ENCODE assay signal across 23 cellular contexts in the genomic region with DNA sequence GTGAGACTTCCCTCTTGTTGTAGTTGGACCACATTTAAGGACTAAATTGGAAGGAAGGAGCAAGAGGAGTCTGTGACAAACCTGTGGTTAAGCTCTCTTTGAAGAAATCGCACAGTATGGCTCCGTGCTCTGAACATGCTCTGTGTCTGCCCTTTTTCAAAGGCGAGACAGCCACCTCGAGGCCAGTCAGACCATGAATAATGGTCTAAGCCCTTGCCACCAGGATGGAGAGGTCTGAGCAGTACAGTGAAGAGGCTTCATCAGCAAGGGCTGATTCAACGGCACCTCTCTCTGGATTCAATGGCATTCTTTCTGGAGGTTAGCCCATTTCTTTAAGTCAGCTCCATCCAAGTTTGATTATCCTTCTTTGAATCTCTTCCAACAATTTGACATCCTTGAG. TPM values are rescaled to one million over a fixed set of nuclear protein-coding genes. Genes with fewer than 3 reads are reported as not detected.
DNase-seq lines count a peak whose midpoint lies in the region; ATAC-seq and TF ChIP-seq lines count a peak whose summit lies in the region.
"Had no signal": no experiment of that assay in that cellular context is flagged by ENCODE, and none has a peak within 500 bp of the region (broad histone marks: within the 10 kb centered on the region; RNA-seq: fewer than 3 reads in every experiment).

No MANE protein-coding gene starts in this region.

- H3K27ac ChIP-seq in DND-41 (ENCODE audit: low read length) (no peak overlapping the region), HCT116 (ENCODE audit: low read depth, low read length) (no peak overlapping the region), SK-N-SH (ENCODE audit: low read depth in 2 of 2, low read length in 1 of 2) (no peak overlapping the region), MM.1S (ENCODE audit: low read length) (no peak overlapping the region)
- H3K27ac ChIP-seq: coronary artery, neutrophil, Peyer's patch, spleen had no signal

- no TSS peak for BruUV-seq in HCT116 (replicated peaks; lab: Mats Ljungman, UMichigan)

- H3K4me2 ChIP-seq in DND-41 (ENCODE audit: insufficient read depth, low read length) (no peak overlapping the region), HCT116 (ENCODE audit: low read length) (no peak overlapping the region), SK-N-SH (no peak overlapping the region), MM.1S (ENCODE audit: low read depth, low read length) (no peak overlapping the region)

- 58% methylated on average over 5 of the region's 5 CpGs for WGBS in SK-N-SH (ENCODE audit: low lambda C conversion rate)

- RAD21 ChIA-PET in HCT116 (lab: Charles Lee; ENCODE audit: low non-redundant PET in 1 of 2, low total read pairs in 2 of 2, uncharacterized antibody in 2 of 2, unreplicated experiment in 2 of 2) = no interaction called here

- no peaks in the 10 kb centered on the region for H3K79me2 ChIP-seq in DND-41 (ENCODE audit: insufficient read depth, low read length)
- no peaks in the 10 kb centered on the region for H3K79me2 ChIP-seq in HCT116 (ENCODE audit: insufficient read depth, low read length)
- no peaks in the 10 kb centered on the region for H3K79me2 ChIP-seq in SK-N-SH (ENCODE audit: insufficient read depth)
- H3K79me2 ChIP-seq in MM.1S (ENCODE audit: low read length) = no peaks in the 10 kb centered on the region

- H3K4me1 ChIP-seq in DND-41 (ENCODE audit: insufficient read depth, low read length) = peaks cover 2% of the 10 kb centered on the region; the same call in 1 of the 2 replicates
- no peaks in the 10 kb centered on the region for H3K4me1 ChIP-seq in HCT116 (ENCODE audit: control insufficient read depth in 1 of 2, insufficient read depth in 2 of 2, low read length in 2 of 2)
- H3K4me1 ChIP-seq in SK-N-SH (ENCODE audit: control insufficient read depth in 1 of 2, insufficient read depth in 2 of 2, low read depth in 1 of 2, low read length in 1 of 2) = peaks cover 12 to 21% of the 10 kb centered on the region in 2 experiments
- H3K4me1 ChIP-seq in MM.1S (ENCODE audit: low read length) = no peaks in the 10 kb centered on the region
- H3K4me1 ChIP-seq: Peyer's patch, spleen had no signal

- DNase-seq in DND-41 (no peak), HCT116 (ENCODE audit: low read depth, low spot score) (no peak), SK-N-SH (no peak), fibroblast of mammary gland (ENCODE audit: low read depth) (peak; percentile 57), activated T-cell treated with anti-CD3 and anti-CD28 coated beads for 4 hours (no peak), MM.1S (no peak), NCI-H187 (lab: John Stamatoyannopoulos, UW) (no peak)
- DNase-seq: activated T-cell treated with anti-CD3 and anti-CD28 coated beads, Interleukin-2, amount 50 U/mL, for 4 hours; CD4-positive, alpha-beta T cell; foreskin fibroblast; H7; NCI-H1930; NCI-H446 treated with DMSO at 0.1 percent for 48 hours; NK-92 treated with Interleukin-12 subunit alpha and Interleukin-12 subunit beta, amount 100 ng/mL, for 24 hours; Peyer's patch; spleen; stimulated activated CD4-positive, alpha-beta T cell treated with anti-CD3 and anti-CD28 coated beads, Interleukin-4, amount 100 ng/mL, for 24 hours; T1000 had no signal

- H4K20me1 ChIP-seq in DND-41 (ENCODE audit: insufficient read depth, low read length) = no peaks in the 10 kb centered on the region
- no peaks in the 10 kb centered on the region for H4K20me1 ChIP-seq in HCT116 (ENCODE audit: insufficient read depth)
- H4K20me1 ChIP-seq in SK-N-SH (ENCODE audit: insufficient read depth) = no peaks in the 10 kb centered on the region
- no peaks in the 10 kb centered on the region for H4K20me1 ChIP-seq in MM.1S (ENCODE audit: insufficient read depth, low read length)

- H3K9me3 ChIP-seq in DND-41 (ENCODE audit: insufficient read depth, low read length, severe bottlenecking) = no peaks in the 10 kb centered on the region
- no peaks in the 10 kb centered on the region for H3K9me3 ChIP-seq in HCT116 (ENCODE audit: control insufficient read depth in 1 of 2, insufficient read depth in 1 of 2, low read depth in 1 of 2, low read length in 2 of 2)
- no peaks in the 10 kb centered on the region for H3K9me3 ChIP-seq in SK-N-SH
- no peaks in the 10 kb centered on the region for H3K9me3 ChIP-seq in MM.1S (replicated peaks; ENCODE audit: insufficient read depth, low read length)
- H3K9me3 ChIP-seq: neutrophil, Peyer's patch, spleen had no signal

- H3K9me2 ChIP-seq in HCT116 (ENCODE audit: insufficient read depth) = no peaks in the 10 kb centered on the region
- H3K9me2 ChIP-seq in SK-N-SH = no peaks in the 10 kb centered on the region
- no peaks in the 10 kb centered on the region for H3K9me2 ChIP-seq in MM.1S (replicated peaks; ENCODE audit: insufficient read depth, low read length)

- TF ChIP-seq RAD21 in HCT116 (IDR thresholded peaks at IDR 0.05; ENCODE audit: low read depth) = 0 out of 2 replicates have a peak, but pooled peaks have one; percentile 12
- TF ChIP-seq RAD21 in SK-N-SH (IDR thresholded peaks at IDR 0.05; ENCODE audit: low read length) = peak; percentile 25; the same call in 1 of the 2 replicates

- no peak for TF ChIP-seq POLR2A in HCT116 (IDR thresholded peaks at IDR 0.05; ENCODE audit: borderline replicate concordance, extremely low read depth, insufficient read depth, insufficient read length)

- POLR2A ChIA-PET in HCT116 (lab: Charles Lee) (no interaction called here), SK-N-SH (lab: Yijun Ruan, JAX) (no interaction called here)

- intact Hi-C loops in HCT116 (cut with micrococcal nuclease) = no loop called here

- H3K36me3 ChIP-seq in DND-41 (ENCODE audit: insufficient read depth, low read length) = no peaks in the 10 kb centered on the region
- no peaks in the 10 kb centered on the region for H3K36me3 ChIP-seq in HCT116 (ENCODE audit: control insufficient read depth in 1 of 2, insufficient read depth in 2 of 2, low read length in 2 of 2)
- H3K36me3 ChIP-seq in SK-N-SH (replicated peaks in 1 of 2; ENCODE audit: control insufficient read depth in 1 of 2, insufficient read depth in 2 of 2, low read length in 1 of 2) = no peaks in the 10 kb centered on the region
- H3K36me3 ChIP-seq in MM.1S (replicated peaks; ENCODE audit: insufficient read depth, low read length) = no peaks in the 10 kb centered on the region
- H3K36me3 ChIP-seq: neutrophil, Peyer's patch, spleen had no signal

- ATAC-seq in DND-41 (ENCODE audit: insufficient read depth, low read depth) (peak; percentile 33; the same call in 1 of the 3 replicates), HCT116 (no peak), HG03457 (IDR thresholded peaks at IDR 0.05; ENCODE audit: unreplicated experiment) (no peak)

- CTCF ChIA-PET in HCT116 (lab: Charles Lee) (no interaction called here), SK-N-SH (lab: Yijun Ruan, JAX) (no interaction called here)

- no peak overlapping the region for H3K9ac ChIP-seq in DND-41 (ENCODE audit: low read depth, low read length)
- H3K9ac ChIP-seq in HCT116 (ENCODE audit: low read length) = no peak overlapping the region
- no peak overlapping the region for H3K9ac ChIP-seq in SK-N-SH
- H3K9ac ChIP-seq in MM.1S (ENCODE audit: low read length) = no peak overlapping the region

- H2AFZ ChIP-seq in DND-41 (ENCODE audit: low read depth, low read length) (no peak overlapping the region), HCT116 (ENCODE audit: low read depth, low read length, poor library complexity, severe bottlenecking) (no peak overlapping the region), SK-N-SH (ENCODE audit: low read depth) (no peak overlapping the region), MM.1S (ENCODE audit: low read length) (no peak overlapping the region)

- no peak for TF ChIP-seq EP300 in SK-N-SH (IDR thresholded peaks at IDR 0.05; ENCODE audit: borderline replicate concordance in 1 of 2, low read depth in 1 of 2, low read length in 1 of 2)

- H3K27me3 ChIP-seq in DND-41 (ENCODE audit: insufficient read depth, low read length, poor library complexity) (no peaks in the 10 kb centered on the region), HCT116 (ENCODE audit: insufficient read depth, low read length) (no peaks in the 10 kb centered on the region), SK-N-SH (ENCODE audit: insufficient read depth) (no peaks in the 10 kb centered on the region), MM.1S (replicated peaks; ENCODE audit: insufficient read depth, low read length) (no peaks in the 10 kb centered on the region)
- H3K27me3 ChIP-seq: neutrophil, Peyer's patch had no signal

- H3F3A ChIP-seq in SK-N-SH (replicated peaks; ENCODE audit: insufficient read depth) (peaks cover 25% of the 10 kb centered on the region), MM.1S (ENCODE audit: insufficient read depth, low read length) (no peaks in the 10 kb centered on the region)

- H3K4me3 ChIP-seq in DND-41 (ENCODE audit: low read depth in 1 of 2, low read length in 2 of 2) (no peak overlapping the region), HCT116 (replicated peaks in 1 of 2; ENCODE audit: low read depth in 1 of 2, low read length in 2 of 2) (no peak overlapping the region), SK-N-SH (ENCODE audit: low read depth in 2 of 2, low read length in 1 of 2) (no peak overlapping the region), fibroblast of mammary gland (ENCODE audit: control insufficient read depth, low read depth, low read length) (no peak overlapping the region), MM.1S (ENCODE audit: low read length) (no peak overlapping the region)
- H3K4me3 ChIP-seq: coronary artery, lung, Peyer's patch, spleen had no signal

- TF ChIP-seq CTCF in DND-41 (IDR thresholded peaks at IDR 0.05; ENCODE audit: borderline replicate concordance, extremely low read depth, low read length, poor library complexity, severe bottlenecking) (no peak), HCT116 (IDR thresholded peaks at IDR 0.05 in 2 of 3, conservative IDR thresholded peaks at IDR 0.05 in 1 of 3; ENCODE audit: borderline replicate concordance in 1 of 3, insufficient read depth in 1 of 3, low read depth in 2 of 3, low read length in 2 of 3) (no peak), SK-N-SH (IDR thresholded peaks at IDR 0.05) (no peak), fibroblast of mammary gland (conservative IDR thresholded peaks at IDR 0.05; ENCODE audit: control insufficient read depth, insufficient read depth, low read depth, low read length) (no peak), MM.1S (IDR thresholded peaks at IDR 0.05; ENCODE audit: low read length) (no peak)

TF ChIP-seq in HCT116, 20 proteins besides CTCF, POLR2A, EP300 and RAD21 (continues in another document):
- TF ChIP-seq SIN3A (IDR thresholded peaks at IDR 0.05; ENCODE audit: low read depth) = no peak
- no peak for TF ChIP-seq SRF (IDR thresholded peaks at IDR 0.05; ENCODE audit: low read depth)
- TF ChIP-seq ELF1 (IDR thresholded peaks at IDR 0.05; ENCODE audit: borderline replicate concordance, low read depth) = no peak

RNA-seq across cellular contexts. Expression of gene FAM216B, which starts 30.9 kb away (rescaled TPM):
- not detected for total RNA-seq in HCT116 (2021; ENCODE audit: unreplicated experiment)
- polyA plus RNA-seq in HCT116 (2012) = not detected in 2 replicates
- not detected in 2 replicates for polyA plus RNA-seq in SK-N-SH (2012; rRNA removed)
- 0.01 TPM in 1 of 2 replicates, not detected in the other for polyA plus RNA-seq in SK-N-SH (2012; cell fraction: cytosol; rRNA removed)
- polyA plus RNA-seq in SK-N-SH (2012; cell fraction: nucleus; rRNA removed) = not detected in 2 replicates
- total RNA-seq: activated T-cell treated with anti-CD3 and anti-CD28 coated beads, Interleukin-2, amount 50 U/mL, for 4 hours; CD4-positive, alpha-beta T cell; H7; renal cortical epithelial cell; spleen had no signal
